Comparison of ENCODE assay signal across 16 cellular contexts in the genomic region with DNA sequence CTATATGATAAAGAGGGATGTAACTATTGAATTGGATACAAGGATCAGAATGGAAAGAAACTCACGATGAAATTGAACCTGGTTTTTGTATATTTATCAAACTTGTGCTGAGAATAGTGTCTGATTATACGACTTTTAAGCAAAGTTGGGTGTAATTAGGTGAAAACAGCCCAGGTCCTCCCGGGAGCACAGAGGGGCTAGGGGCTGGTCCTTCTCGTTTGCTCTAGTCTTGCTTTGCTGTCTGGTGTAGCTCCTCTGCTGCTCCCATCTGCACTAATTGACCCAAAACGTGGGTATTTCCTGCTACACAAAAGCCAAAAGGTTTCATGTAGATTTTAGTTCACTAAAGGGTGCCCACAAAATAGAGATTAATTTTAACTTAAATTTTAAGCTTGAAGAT.
"Had no signal": no experiment of that assay in that cellular context is flagged by ENCODE, and none has a peak within 500 bp of the region (broad histone marks: within the 10 kb centered on the region; RNA-seq: fewer than 3 reads in every experiment).

No MANE protein-coding gene starts in this region.

- H3K4me1 Mint-ChIP-seq: naive thymus-derived CD8-positive, alpha-beta T cell had no signal

- H3K27ac ChIP-seq: lower lobe of right lung, suprapubic skin, upper lobe of right lung had no signal

- H3K27ac Mint-ChIP-seq: naive thymus-derived CD8-positive, alpha-beta T cell; progenitor cell of endocrine pancreas had no signal

- H3K4me3 ChIP-seq: lower lobe of right lung, suprapubic skin, upper lobe of right lung had no signal

- H3K9me3 ChIP-seq: lower lobe of right lung, suprapubic skin, upper lobe of right lung had no signal

- H3K4me3 Mint-ChIP-seq: naive thymus-derived CD8-positive, alpha-beta T cell had no signal

- ATAC-seq: lower lobe of right lung; naive thymus-derived CD8-positive, alpha-beta T cell; sciatic nerve; upper lobe of right lung had no signal

- DNase-seq: activated CD4-positive, alpha-beta T cell treated with anti-CD3 and anti-CD28 coated beads for 1 hour; activated CD4-positive, alpha-beta T cell treated with anti-CD3 and anti-CD28 coated beads, Interleukin-2, amount 50 U/mL, for 48 hours; activated T-cell treated with anti-CD3 and anti-CD28 coated beads, Interleukin-2, amount 50 U/mL, for 48 hours; aorta; cortex of kidney; effector memory CD4-positive, alpha-beta T cell; erythroblast; hippocampal formation; lower lobe of right lung; naive thymus-derived CD8-positive, alpha-beta T cell; stimulated activated CD4-positive, alpha-beta T cell treated with anti-CD3 and anti-CD28 coated beads, Interleukin-12 subunit alpha, Interleukin-12 subunit beta, amount 100 ng/mL, for 4 hours; stimulated activated naive CD4-positive, alpha-beta T cell treated with Interleukin-2 at 50 U/mL for 16 hours; upper lobe of right lung had no signal

- H3K27me3 ChIP-seq: suprapubic skin, upper lobe of right lung had no signal

- H3K4me1 ChIP-seq: lower lobe of right lung, suprapubic skin, upper lobe of right lung had no signal

- H3K27me3 Mint-ChIP-seq: naive thymus-derived CD8-positive, alpha-beta T cell; progenitor cell of endocrine pancreas had no signal
